ENCODE assay signal across 20 cellular contexts in genomic region chr15:27808182-27808581, GRCh38.
"Had no signal": no experiment of that assay in that cellular context is flagged by ENCODE, and none has a peak within 500 bp of the region (broad histone marks: within the 10 kb centered on the region; RNA-seq: fewer than 3 reads in every experiment).

No MANE protein-coding gene starts in this region.

- H3K27me3 ChIP-seq: colonic mucosa, ovary, sigmoid colon, testis, tibial artery had no signal

- H3K9me3 ChIP-seq: colonic mucosa, ovary, testis had no signal

- DNase-seq: colonic mucosa; effector CD8-positive, alpha-beta T cell; endodermal cell; natural killer cell; occipital lobe; ovary; psoas muscle; right cardiac atrium; sigmoid colon; stimulated activated CD4-positive, alpha-beta T cell treated with anti-CD3 and anti-CD28 coated beads, Interleukin-2, amount 100 ng/mL, for 24 hours; stimulated activated CD4-positive, alpha-beta T cell treated with anti-CD3 and anti-CD28 coated beads, Interleukin-4, amount 100 ng/mL, for 4 hours; stimulated activated naive CD8-positive, alpha-beta T cell treated with anti-CD3 and anti-CD28 coated beads, Interleukin-15, Interleukin-2, amounts not matched to agents 100 U/mL and 50 U/mL, for 24 hours; substantia nigra; testis; tibial artery had no signal

- H3K27ac ChIP-seq: colonic mucosa, epithelial cell of prostate, ovary, psoas muscle, sigmoid colon, testis, tibial artery had no signal

- ATAC-seq: esophagus mucosa; left lobe of liver; natural killer cell; psoas muscle; right cardiac atrium; stimulated activated memory B cell treated with anti-CD40 and anti-IgM and Interleukin-4, amounts not matched to agents 10 μg/mL and 1 μg/mL and 100 μg/mL, for 72 hours; stimulated activated naive CD8-positive, alpha-beta T cell treated with anti-CD3 and anti-CD28 coated beads, Interleukin-15, Interleukin-2, amounts not matched to agents 100 U/mL and 50 U/mL, for 24 hours had no signal

- H3K4me3 ChIP-seq: colonic mucosa, lung, ovary, psoas muscle, sigmoid colon, testis, tibial artery had no signal

- H3K4me1 ChIP-seq: colonic mucosa, psoas muscle, sigmoid colon, testis, tibial artery had no signal

- H3K36me3 ChIP-seq: colonic mucosa, ovary, sigmoid colon, tibial artery had no signal
